In the genomic region with DNA sequence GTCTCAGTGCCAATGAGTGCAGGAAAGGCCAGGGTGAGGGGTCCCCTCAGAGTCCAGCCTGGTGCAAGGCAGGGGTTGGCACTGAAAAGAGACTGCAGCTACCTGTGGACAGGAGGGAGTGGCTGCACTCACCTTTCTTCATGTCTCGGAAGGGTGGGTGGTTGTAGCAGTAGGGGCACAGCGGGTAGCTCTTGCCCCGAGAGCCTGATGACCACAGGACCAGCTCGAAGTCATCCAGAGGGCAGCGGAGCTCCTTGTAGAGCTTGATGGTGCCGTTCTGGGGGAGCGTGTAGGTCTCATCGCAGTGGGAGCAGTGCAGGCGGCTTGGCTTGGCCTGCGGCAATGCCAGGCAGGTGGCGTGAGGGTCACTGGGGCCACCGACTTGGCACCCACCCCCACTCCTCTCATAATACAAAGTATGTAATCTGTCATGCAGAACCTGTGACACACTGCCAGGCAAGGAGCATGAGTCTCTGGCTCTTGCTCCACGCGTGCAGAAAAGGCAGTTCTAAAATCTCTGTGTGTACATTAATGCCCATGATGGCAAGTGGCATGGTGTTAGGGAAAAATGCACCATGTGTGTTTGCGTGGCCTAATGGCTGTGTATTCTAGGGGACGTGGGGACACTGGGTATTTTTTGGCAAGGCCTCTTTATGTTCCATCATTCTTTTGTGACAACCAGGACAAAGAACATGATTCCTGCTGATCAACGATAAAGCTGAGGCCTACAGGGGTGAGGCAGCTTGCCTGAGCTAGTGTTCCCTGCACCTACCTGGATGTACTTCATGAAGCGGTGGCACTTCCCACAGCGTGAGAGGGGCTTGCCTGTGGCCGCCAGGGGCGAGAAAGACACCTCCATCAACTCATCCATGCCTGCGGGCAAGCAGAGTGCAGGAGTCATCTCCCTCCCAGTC, we compare ENCODE assay signal across 1 cellular context.
TF ChIP-seq lines count a peak whose summit lies in the region.

No MANE protein-coding gene starts in this region.

TF ChIP-seq in HepG2, 621 proteins besides CTCF, POLR2A, EP300 and RAD21:
- TF ChIP-seq FOXM1 (CRISPR knock-in tag; IDR thresholded peaks at IDR 0.05) = no peak
- TF ChIP-seq ZNF510 (CRISPR knock-in tag; IDR thresholded peaks at IDR 0.05; ENCODE audit: low read depth) = no peak
- no peak for TF ChIP-seq RFXAP (CRISPR knock-in tag; IDR thresholded peaks at IDR 0.05; ENCODE audit: borderline replicate concordance)
- no peak for TF ChIP-seq SMARCE1 (IDR thresholded peaks at IDR 0.05; ENCODE audit: borderline replicate concordance)
- TF ChIP-seq, protein P1, sequence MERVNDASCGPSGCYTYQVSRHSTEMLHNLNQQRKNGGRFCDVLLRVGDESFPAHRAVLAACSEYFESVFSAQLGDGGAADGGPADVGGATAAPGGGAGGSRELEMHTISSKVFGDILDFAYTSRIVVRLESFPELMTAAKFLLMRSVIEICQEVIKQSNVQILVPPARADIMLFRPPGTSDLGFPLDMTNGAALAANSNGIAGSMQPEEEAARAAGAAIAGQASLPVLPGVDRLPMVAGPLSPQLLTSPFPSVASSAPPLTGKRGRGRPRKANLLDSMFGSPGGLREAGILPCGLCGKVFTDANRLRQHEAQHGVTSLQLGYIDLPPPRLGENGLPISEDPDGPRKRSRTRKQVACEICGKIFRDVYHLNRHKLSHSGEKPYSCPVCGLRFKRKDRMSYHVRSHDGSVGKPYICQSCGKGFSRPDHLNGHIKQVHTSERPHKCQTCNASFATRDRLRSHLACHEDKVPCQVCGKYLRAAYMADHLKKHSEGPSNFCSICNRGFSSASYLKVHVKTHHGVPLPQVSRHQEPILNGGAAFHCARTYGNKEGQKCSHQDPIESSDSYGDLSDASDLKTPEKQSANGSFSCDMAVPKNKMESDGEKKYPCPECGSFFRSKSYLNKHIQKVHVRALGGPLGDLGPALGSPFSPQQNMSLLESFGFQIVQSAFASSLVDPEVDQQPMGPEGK (CRISPR knock-in tag; IDR thresholded peaks at IDR 0.05) = no peak
- no peak for TF ChIP-seq ZBTB26 (CRISPR knock-in tag; IDR thresholded peaks at IDR 0.05; ENCODE audit: borderline replicate concordance)
- no peak for TF ChIP-seq ZNF558 (CRISPR knock-in tag; IDR thresholded peaks at IDR 0.05; ENCODE audit: borderline replicate concordance)
- TF ChIP-seq KLF16 (CRISPR knock-in tag; IDR thresholded peaks at IDR 0.05) = no peak
- TF ChIP-seq ZNF343 (CRISPR knock-in tag; IDR thresholded peaks at IDR 0.05) = no peak
TF ChIP-seq in HepG2: peak in this region for 0.
